ENCODE assay signal across 11 cellular contexts in the genomic region with DNA sequence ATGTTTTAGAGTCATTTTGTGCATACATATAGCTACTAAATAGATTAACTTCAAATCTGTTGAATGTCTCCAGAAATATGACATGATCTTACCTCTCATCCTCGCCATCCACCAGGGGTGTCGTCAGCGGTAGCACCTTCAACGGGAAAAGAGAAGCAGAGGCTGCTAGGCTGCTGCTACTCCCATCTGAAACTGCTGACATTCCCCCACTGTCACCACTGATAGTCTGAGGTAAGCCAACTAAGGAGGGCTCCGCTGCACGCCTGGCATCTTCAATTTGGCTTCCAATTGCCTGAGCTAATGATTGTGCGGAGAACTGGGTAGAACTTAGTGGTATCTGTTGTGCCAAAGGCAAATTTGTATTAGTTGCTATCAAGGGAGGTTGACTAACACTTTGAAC. TPM values are rescaled to one million over a fixed set of nuclear protein-coding genes. Genes with fewer than 3 reads are reported as not detected.
A peak's percentile ranks its signal among the peaks of the same experiment; 100 is the strongest.
DNase-seq lines count a peak whose midpoint lies in the region; ATAC-seq and TF ChIP-seq lines count a peak whose summit lies in the region.
"Had no signal": no experiment of that assay in that cellular context is flagged by ENCODE, and none has a peak within 500 bp of the region (broad histone marks: within the 10 kb centered on the region; RNA-seq: fewer than 3 reads in every experiment).

No MANE protein-coding gene starts in this region.

- intact Hi-C loops in Right ventricle myocardium superior (cut with DNase I) (no loop called here), lower lobe of right lung (cut with DNase I) (no loop called here)

- no peaks in the 10 kb centered on the region for H3K9me3 ChIP-seq in cardiac muscle cell (ENCODE audit: low read depth)
- no peaks in the 10 kb centered on the region for H3K9me3 ChIP-seq in lower lobe of right lung

- no peaks in the 10 kb centered on the region for H3K27me3 Mint-ChIP-seq in type B pancreatic cell
- H3K27me3 Mint-ChIP-seq: T-helper 17 cell had no signal

- peaks cover 49% of the 10 kb centered on the region for H3K4me1 Mint-ChIP-seq in type B pancreatic cell (ENCODE audit: unreplicated experiment)

- H3K9me3 Mint-ChIP-seq in type B pancreatic cell: peaks cover 2% of the 10 kb centered on the region

- DNase-seq in cardiac muscle cell (ENCODE audit: low read depth in 1 of 2, low spot score in 1 of 2) (no peak), Right ventricle myocardium superior (no peak), cerebellar cortex (ENCODE audit: low spot score) (peak; percentile 56), lower lobe of right lung (no peak), type B pancreatic cell (ENCODE audit: extremely low spot score, unreplicated experiment) (no peak), NCI-H1105 treated with DMSO at 0.1 percent for 48 hours (lab: John Stamatoyannopoulos, UW) (no peak), T-helper 1 cell (no peak), NCI-H146 treated with DMSO at 0.1 percent for 48 hours (lab: John Stamatoyannopoulos, UW; ENCODE audit: unreplicated experiment) (no peak)
- DNase-seq: foreskin keratinocyte, NCI-H2227 treated with DMSO at 0.1 percent for 48 hours, T-helper 17 cell had no signal

- H3K4me1 ChIP-seq in cardiac muscle cell (ENCODE audit: low read depth) (peaks cover 39% of the 10 kb centered on the region), lower lobe of right lung (peaks cover 42% of the 10 kb centered on the region)

- H3K4me3 ChIP-seq in cardiac muscle cell (peak overlapping the region; percentile 18), lower lobe of right lung (peak overlapping the region; percentile 93)

- peak overlapping the region; percentile 98 for H3K4me3 Mint-ChIP-seq in type B pancreatic cell

- H3K27ac ChIP-seq in cardiac muscle cell (no peak overlapping the region), lower lobe of right lung (no peak overlapping the region)
- H3K27ac ChIP-seq: foreskin keratinocyte had no signal

- no peak overlapping the region for H3K27ac Mint-ChIP-seq in type B pancreatic cell
- H3K27ac Mint-ChIP-seq: T-helper 17 cell had no signal

- H3K27me3 ChIP-seq in cardiac muscle cell (no peaks in the 10 kb centered on the region), lower lobe of right lung (ENCODE audit: low read depth) (no peaks in the 10 kb centered on the region)
- H3K27me3 ChIP-seq: foreskin keratinocyte had no signal

- peaks cover 46% of the 10 kb centered on the region for H3K36me3 Mint-ChIP-seq in type B pancreatic cell

- no peak for ATAC-seq in Right ventricle myocardium superior (ENCODE audit: poor library complexity)
- no peak for ATAC-seq in lower lobe of right lung
- ATAC-seq: foreskin keratinocyte, T-helper 17 cell had no signal

- H3K36me3 ChIP-seq in cardiac muscle cell: no peaks in the 10 kb centered on the region
- no peaks in the 10 kb centered on the region for H3K36me3 ChIP-seq in lower lobe of right lung

- TF ChIP-seq CTCF in cardiac muscle cell (IDR thresholded peaks at IDR 0.05; ENCODE audit: low read depth, low read length) (no peak), lower lobe of right lung (IDR thresholded peaks at IDR 0.05) (no peak), type B pancreatic cell (conservative IDR thresholded peaks at IDR 0.05) (peak; percentile 37)

RNA-seq across cellular contexts. Expression of a gene that starts 3.1 kb away (rescaled TPM):
- 213 and 226 TPM in 2 replicates for total RNA-seq in cardiac muscle cell
- polyA plus RNA-seq in cardiac muscle cell: 455 and 555 TPM in 2 replicates
- 223 TPM for total RNA-seq in Right ventricle myocardium superior
- total RNA-seq in lower lobe of right lung: 163 TPM
- 83.6 and 132 TPM in 2 replicates for total RNA-seq in type B pancreatic cell (ENCODE audit: low replicate concordance)
